Comparison of ENCODE assay signal across 8 cellular contexts in the genomic region with DNA sequence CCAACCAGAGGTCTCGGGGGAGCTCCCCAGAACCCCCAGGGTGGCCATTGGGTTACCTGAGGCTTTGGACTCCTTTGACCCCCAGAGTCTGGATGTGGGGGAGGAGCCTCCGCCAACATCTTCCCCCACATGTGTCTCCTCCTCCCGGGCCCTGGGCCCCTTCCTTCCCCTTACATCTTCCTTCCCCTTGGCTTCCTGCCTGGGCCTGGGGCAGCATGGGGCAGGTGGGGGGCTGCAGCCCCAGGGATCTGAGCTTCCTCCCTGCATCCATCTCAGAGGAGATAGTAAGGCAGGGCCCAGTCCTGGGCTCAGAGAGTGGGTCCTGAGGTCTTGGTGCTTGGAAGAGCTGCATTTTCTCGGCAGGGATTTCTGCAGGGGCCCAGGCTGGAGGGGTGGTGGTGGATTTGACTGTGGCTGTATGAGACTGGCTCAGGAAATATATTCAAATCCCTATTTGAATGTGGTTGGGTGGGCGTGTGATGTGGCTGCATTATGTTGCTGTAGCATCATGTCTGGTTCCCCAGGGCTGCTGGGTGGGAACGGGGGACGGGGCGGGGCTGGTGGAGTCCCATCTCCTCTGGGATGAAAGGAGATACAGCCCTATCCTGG. TPM values are rescaled to one million over a fixed set of nuclear protein-coding genes. Genes with fewer than 3 reads are reported as not detected.
A peak's percentile ranks its signal among the peaks of the same experiment; 100 is the strongest.
DNase-seq lines count a peak whose midpoint lies in the region; ATAC-seq, FAIRE-seq and TF ChIP-seq lines count a peak whose summit lies in the region.

No MANE protein-coding gene starts in this region.

- H3K14ac ChIP-seq in H1 (ENCODE audit: insufficient read length) = no peak overlapping the region

- no peaks in the 10 kb centered on the region for H3K36me3 ChIP-seq in H1 (ENCODE audit: control insufficient read depth in 2 of 4, insufficient read depth in 4 of 4, low read length in 3 of 4)

- peaks cover 9% of the 10 kb centered on the region; the same call in 1 of the 2 replicates for H3K23me2 ChIP-seq in H1 (ENCODE audit: low read depth, low read length)

- no peaks in the 10 kb centered on the region for H3K79me2 ChIP-seq in H1 (ENCODE audit: control insufficient read depth in 1 of 2, insufficient read depth in 2 of 2, low read length in 2 of 2)

- DNase-seq in activated gamma-delta T cell treated with Interleukin-2 at 50 U/mL for 16 hours (peak; percentile 42), activated gamma-delta T cell (lab: John Stamatoyannopoulos, UW) (no peak), T-helper 17 cell (peak in 2 of 3 donors; percentile 32 to 34), H1 (ENCODE audit: low read depth in 1 of 2, low spot score in 2 of 2) (no peak), HK-2 (ENCODE audit: unreplicated experiment) (no peak), SW480 (ENCODE audit: low spot score) (no peak), DMS153 treated with DMSO at 0.1 percent for 48 hours (lab: John Stamatoyannopoulos, UW; ENCODE audit: unreplicated experiment) (no peak)
- DNase-seq in stimulated activated CD4-positive, alpha-beta T cell treated with anti-CD3 and anti-CD28 coated beads, Interleukin-1b, Interleukin-23, amount 100 ng/mL, for 24 hours (ENCODE audit: low read depth in 4 of 4, low spot score in 1 of 4) = peak; percentile 28 to 57 (median 32)

- no peaks in the 10 kb centered on the region for H3K27me3 Mint-ChIP-seq in T-helper 17 cell

- H3K9ac ChIP-seq in H1 (replicated peaks in 1 of 4; ENCODE audit: extremely low read depth in 1 of 4, low read depth in 3 of 4, low read length in 3 of 4) = no peak overlapping the region

- no peak overlapping the region for H3K4me3 ChIP-seq in H1 (ENCODE audit: extremely low read depth in 1 of 4, insufficient read depth in 2 of 4, low read depth in 3 of 4, low read length in 4 of 4)

- peaks cover 10% of the 10 kb centered on the region for H3K36me3 Mint-ChIP-seq in T-helper 17 cell (ENCODE audit: low read depth)

- H3K18ac ChIP-seq in H1 (ENCODE audit: extremely low read depth, low read length) = no peak overlapping the region

- H4K5ac ChIP-seq in H1 (ENCODE audit: insufficient read length, low read depth, low read length) = no peak overlapping the region

- H3K4me2 ChIP-seq in H1 (ENCODE audit: insufficient read depth in 1 of 2, low read depth in 2 of 2, low read length in 2 of 2) = no peak overlapping the region

- CTCF ChIA-PET in H1 (lab: Charles Lee; ENCODE audit: partially characterized antibody) = interaction anchor here (0.6 to 2.5 kb wide), 7 partner anchors 30 to 140 kb away, joined by 3 to 14 read pairs (median 3); a partner anchor contains a TSS

- peak overlapping the region; percentile 52 for H4K91ac ChIP-seq in H1 (replicated peaks; ENCODE audit: insufficient read length, low read length)

- peak overlapping the region; percentile 97 for H3K27ac Mint-ChIP-seq in T-helper 17 cell

- no peak overlapping the region for H3K4ac ChIP-seq in H1 (replicated peaks; ENCODE audit: insufficient read length, low read depth, low read length)

- no peak for TF ChIP-seq CTCF in H1 (IDR thresholded peaks at IDR 0.05; ENCODE audit: control extremely low read depth in 1 of 3, insufficient read depth in 1 of 3, low read depth in 1 of 3, low read length in 3 of 3)

- no peaks in the 10 kb centered on the region for H3K27me3 ChIP-seq in H1 (replicated peaks in 1 of 4; ENCODE audit: control insufficient read depth in 3 of 4, extremely low read depth in 1 of 4, insufficient read depth in 3 of 4, low read length in 3 of 4)

- peaks cover 0 to 13% (median 2%) of the 10 kb centered on the region in 4 experiments; a peak in 3 of 7 replicates for H3K4me1 ChIP-seq in H1 (replicated peaks in 1 of 4; ENCODE audit: control insufficient read depth in 3 of 4, insufficient read depth in 4 of 4, low read length in 3 of 4)

- ATAC-seq in T-helper 17 cell = peak; percentile 34

- peaks cover 48% of the 10 kb centered on the region for H3K4me1 Mint-ChIP-seq in T-helper 17 cell

- H2BK20ac ChIP-seq in H1 (ENCODE audit: low read length) = no peak overlapping the region

- H2AK5ac ChIP-seq in H1 (ENCODE audit: low read depth, low read length) = no peak overlapping the region

- peak overlapping the region; percentile 13; the same call in 1 of the 2 replicates for H2AFZ ChIP-seq in H1 (ENCODE audit: low read length)

- H2BK5ac ChIP-seq in H1 (ENCODE audit: low read depth, low read length) = 0 out of 2 replicates have a peak overlapping the region, but pooled peaks have one; percentile 56

- no peak overlapping the region for H2BK120ac ChIP-seq in H1 (replicated peaks; ENCODE audit: low read depth, low read length)

- no peak overlapping the region for H2BK15ac ChIP-seq in H1 (ENCODE audit: low read length)

- H3K27ac ChIP-seq in H1 (ENCODE audit: low read depth, low read length) = no peak overlapping the region

- no peak for TF ChIP-seq EP300 in H1 (IDR thresholded peaks at IDR 0.05; ENCODE audit: borderline replicate concordance in 1 of 2, low read depth in 2 of 2, low read length in 2 of 2)

- 0 out of 2 replicates have a peak overlapping the region, but pooled peaks have one; percentile 17 for H2BK12ac ChIP-seq in H1 (ENCODE audit: low read depth, low read length)

- no peak overlapping the region for H3K23ac ChIP-seq in H1 (ENCODE audit: insufficient read length)

- H3K4me3 Mint-ChIP-seq in T-helper 17 cell = peak overlapping the region; percentile 93

- H4K8ac ChIP-seq in H1 (ENCODE audit: extremely low read depth, insufficient read depth, low read length) = peak overlapping the region; percentile 45; the same call in 1 of the 2 replicates

- H4K20me1 ChIP-seq in H1 (replicated peaks in 1 of 2; ENCODE audit: control insufficient read depth in 1 of 2, insufficient read depth in 2 of 2, low read length in 2 of 2) = no peaks in the 10 kb centered on the region

- POLR2A ChIA-PET in H1 (lab: Charles Lee; ENCODE audit: partially characterized antibody) = interaction anchor here (1.6 kb wide), 1 partner anchor 243 kb away, joined by 3 read pairs; a partner anchor contains a TSS

- no peaks in the 10 kb centered on the region for H3K79me1 ChIP-seq in H1 (ENCODE audit: low read depth, low read length)

- H3K56ac ChIP-seq in H1 (replicated peaks; ENCODE audit: insufficient read length, low read depth, low read length) = no peak overlapping the region

- 82% methylated on average over 7 of the region's 8 CpGs; no CpG with 5 or more reads in 1 of the 2 experiments for WGBS in H1 (ENCODE audit: extremely low coverage in 1 of 2, insufficient coverage in 1 of 2, insufficient read length in 1 of 2, insufficient replicate concordance in 2 of 2, low coverage in 1 of 2, low lambda C conversion rate in 2 of 2, missing lambda C conversion rate in 1 of 2), 2 experiments

- TF ChIP-seq RAD21 in H1 (IDR thresholded peaks at IDR 0.05 in 1 of 2, conservative IDR thresholded peaks at IDR 0.05 in 1 of 2; ENCODE audit: low read depth in 2 of 2, low read length in 2 of 2) = no peak

- TF ChIP-seq POLR2A in H1 (IDR thresholded peaks at IDR 0.05; ENCODE audit: control extremely low read depth in 1 of 2, low read depth in 2 of 2, low read length in 2 of 2) = no peak

- H3K9me3 ChIP-seq in T-helper 17 cell (ENCODE audit: control insufficient read depth, low read length, poor library complexity, severe bottlenecking) (no peaks in the 10 kb centered on the region), H1 (ENCODE audit: insufficient read depth in 2 of 2, low read depth in 1 of 2, low read length in 1 of 2) (peaks cover 0 to 8% of the 10 kb centered on the region in 2 experiments; a peak in 2 of 4 replicates)

- no peak for FAIRE-seq in H1 (lab: Jason Lieb, UNC)

RNA-seq across cellular contexts. Expression of a gene that starts 0.9 kb away (rescaled TPM):
- total RNA-seq in T-helper 17 cell = 10 to 100 TPM; 83.0 to 92.0 TPM
- 0.21 and 0.22 TPM in 2 replicates for total RNA-seq in H1 (2021; fragmentation: NEBNext Ultra II Directional; extraction: Animal tissue kit (Norgen Biotek cat#: 25700))
- polyA plus RNA-seq in H1 (2011; rRNA removed) = 0.21 and 0.46 TPM in 2 replicates
- polyA plus RNA-seq in H1 (2011; cell fraction: cytosol; rRNA removed) = 0.31 TPM
- polyA plus RNA-seq in H1 (2011; cell fraction: nucleus; rRNA removed) = 0.61 TPM
- polyA plus RNA-seq in H1 (2012, experiment 1 of 2) = 0.56 to 0.67 TPM (median 0.58 TPM) in 3 of 4 replicates, not detected in the other
- polyA plus RNA-seq in H1 (2012, experiment 2 of 2) = 0.18 TPM
- 3.1 TPM for polyA plus RNA-seq in H1 (2013, experiment 1 of 2)
- 2.7 TPM for polyA plus RNA-seq in H1 (2013, experiment 2 of 2)
- polyA minus RNA-seq in H1 (2011; rRNA and poly(A)+ RNA removed) = 0.47 and 1.2 TPM in 2 replicates
- 1.6 TPM for polyA minus RNA-seq in H1 (2011; cell fraction: cytosol; rRNA and poly(A)+ RNA removed)
- polyA minus RNA-seq in H1 (2011; cell fraction: nucleus; rRNA and poly(A)+ RNA removed) = not detected

RNA-seq across cellular contexts. Expression of a gene that starts 6.2 kb away (rescaled TPM):
- 10 to 100 TPM; 43.8 to 50.3 TPM for total RNA-seq in T-helper 17 cell
- 20.0 and 22.1 TPM in 2 replicates for total RNA-seq in H1 (2021; fragmentation: NEBNext Ultra II Directional; extraction: Animal tissue kit (Norgen Biotek cat#: 25700))
- 14.5 and 22.8 TPM in 2 replicates for polyA plus RNA-seq in H1 (2011; rRNA removed)
- polyA plus RNA-seq in H1 (2011; cell fraction: cytosol; rRNA removed) = 18.8 TPM
- polyA plus RNA-seq in H1 (2011; cell fraction: nucleus; rRNA removed) = 34.1 TPM
- polyA plus RNA-seq in H1 (2012, experiment 1 of 2) = 12.6 to 18.8 TPM (median 17.6 TPM) in 4 replicates
- polyA plus RNA-seq in H1 (2012, experiment 2 of 2) = 15.0 TPM
- 32.0 TPM for polyA plus RNA-seq in H1 (2013, experiment 1 of 2)
- polyA plus RNA-seq in H1 (2013, experiment 2 of 2) = 29.0 TPM
- 6.1 and 7.2 TPM in 2 replicates for polyA minus RNA-seq in H1 (2011; rRNA and poly(A)+ RNA removed)
- polyA minus RNA-seq in H1 (2011; cell fraction: cytosol; rRNA and poly(A)+ RNA removed) = 9.0 TPM
- 11.2 TPM for polyA minus RNA-seq in H1 (2011; cell fraction: nucleus; rRNA and poly(A)+ RNA removed)

RNA-seq across cellular contexts. Expression of a gene that starts 33.9 kb away (rescaled TPM):
- total RNA-seq in T-helper 17 cell = 1 to 10 TPM in 1 of 2 donors, under 1 TPM in 1; 0.92 to 3.3 TPM
- total RNA-seq in H1 (2021; fragmentation: NEBNext Ultra II Directional; extraction: Animal tissue kit (Norgen Biotek cat#: 25700)) = 69.3 and 69.5 TPM in 2 replicates
- 27.8 and 38.0 TPM in 2 replicates for polyA plus RNA-seq in H1 (2011; rRNA removed)
- polyA plus RNA-seq in H1 (2011; cell fraction: cytosol; rRNA removed) = 46.0 TPM
- polyA plus RNA-seq in H1 (2011; cell fraction: nucleus; rRNA removed) = 69.9 TPM
- 66.1 to 83.1 TPM (median 77.4 TPM) in 4 replicates for polyA plus RNA-seq in H1 (2012, experiment 1 of 2)
- polyA plus RNA-seq in H1 (2012, experiment 2 of 2) = 58.7 TPM
- polyA plus RNA-seq in H1 (2013, experiment 1 of 2) = 63.3 TPM
- 64.1 TPM for polyA plus RNA-seq in H1 (2013, experiment 2 of 2)
- 23.1 and 26.9 TPM in 2 replicates for polyA minus RNA-seq in H1 (2011; rRNA and poly(A)+ RNA removed)
- polyA minus RNA-seq in H1 (2011; cell fraction: cytosol; rRNA and poly(A)+ RNA removed) = 28.1 TPM
- polyA minus RNA-seq in H1 (2011; cell fraction: nucleus; rRNA and poly(A)+ RNA removed) = 24.9 TPM

RNA-seq across cellular contexts. Expression of a gene that starts 36.0 kb away (rescaled TPM):
- 10 to 100 TPM; 53.4 to 55.5 TPM for total RNA-seq in T-helper 17 cell
- 34.9 and 35.3 TPM in 2 replicates for total RNA-seq in H1 (2021; fragmentation: NEBNext Ultra II Directional; extraction: Animal tissue kit (Norgen Biotek cat#: 25700))
- 46.0 and 63.9 TPM in 2 replicates for polyA plus RNA-seq in H1 (2011; rRNA removed)
- polyA plus RNA-seq in H1 (2011; cell fraction: cytosol; rRNA removed) = 52.1 TPM
- 160 TPM for polyA plus RNA-seq in H1 (2011; cell fraction: nucleus; rRNA removed)
- polyA plus RNA-seq in H1 (2012, experiment 1 of 2) = 35.3 to 46.7 TPM (median 38.7 TPM) in 4 replicates
- polyA plus RNA-seq in H1 (2012, experiment 2 of 2) = 36.3 TPM
- 47.8 TPM for polyA plus RNA-seq in H1 (2013, experiment 1 of 2)
- polyA plus RNA-seq in H1 (2013, experiment 2 of 2) = 49.9 TPM
- polyA minus RNA-seq in H1 (2011; rRNA and poly(A)+ RNA removed) = 30.4 and 47.5 TPM in 2 replicates
- polyA minus RNA-seq in H1 (2011; cell fraction: cytosol; rRNA and poly(A)+ RNA removed) = 15.0 TPM
- polyA minus RNA-seq in H1 (2011; cell fraction: nucleus; rRNA and poly(A)+ RNA removed) = 23.3 TPM

RNA-seq across cellular contexts. Expression of a gene that starts 53.0 kb away (rescaled TPM):
- under 1 TPM in 1 of 2 donors, not detected in 1; 0.35 TPM for total RNA-seq in T-helper 17 cell
- total RNA-seq in H1 (2021; fragmentation: NEBNext Ultra II Directional; extraction: Animal tissue kit (Norgen Biotek cat#: 25700)) = 4.2 and 6.4 TPM in 2 replicates
- 12.8 and 16.6 TPM in 2 replicates for polyA plus RNA-seq in H1 (2011; rRNA removed)
- polyA plus RNA-seq in H1 (2011; cell fraction: cytosol; rRNA removed) = 16.0 TPM
- polyA plus RNA-seq in H1 (2011; cell fraction: nucleus; rRNA removed) = 34.2 TPM
- polyA plus RNA-seq in H1 (2012, experiment 1 of 2) = 11.3 to 16.8 TPM (median 13.0 TPM) in 4 replicates
- polyA plus RNA-seq in H1 (2012, experiment 2 of 2) = 13.6 TPM
- 22.5 TPM for polyA plus RNA-seq in H1 (2013, experiment 1 of 2)
- 24.4 TPM for polyA plus RNA-seq in H1 (2013, experiment 2 of 2)
- 16.2 and 28.8 TPM in 2 replicates for polyA minus RNA-seq in H1 (2011; rRNA and poly(A)+ RNA removed)
- 31.9 TPM for polyA minus RNA-seq in H1 (2011; cell fraction: cytosol; rRNA and poly(A)+ RNA removed)
- polyA minus RNA-seq in H1 (2011; cell fraction: nucleus; rRNA and poly(A)+ RNA removed) = 33.2 TPM

Comparison
In these comparisons a context has a peak if more than half of its experiments do, and no peak if none do; other contexts are left out.
1. DNase-seq: peak in activated gamma-delta T cell treated with Interleukin-2 at 50 U/mL for 16 hours (single experiment), T-helper 17 cell (2 of 3) and stimulated activated CD4-positive, alpha-beta T cell treated with anti-CD3 and anti-CD28 coated beads, Interleukin-1b, Interleukin-23, amount 100 ng/mL, for 24 hours (4 of 4); none in activated gamma-delta T cell (single experiment), H1 (0 of 2), HK-2 (single experiment), SW480 (single experiment) and DMS153 treated with DMSO at 0.1 percent for 48 hours (single experiment).
2. RNA of a gene that starts 0.9 kb away (total RNA-seq): 83.0 to 92.0 TPM in T-helper 17 cell; 0.21 to 0.22 TPM in H1; every median in the first group is over 10 times any median in the second.
3. RNA of a gene that starts 33.9 kb away (total RNA-seq): 69.3 to 69.5 TPM in H1; 0.92 to 3.3 TPM in T-helper 17 cell; every median in the first group is over 10 times any median in the second.